In the genomic region with DNA sequence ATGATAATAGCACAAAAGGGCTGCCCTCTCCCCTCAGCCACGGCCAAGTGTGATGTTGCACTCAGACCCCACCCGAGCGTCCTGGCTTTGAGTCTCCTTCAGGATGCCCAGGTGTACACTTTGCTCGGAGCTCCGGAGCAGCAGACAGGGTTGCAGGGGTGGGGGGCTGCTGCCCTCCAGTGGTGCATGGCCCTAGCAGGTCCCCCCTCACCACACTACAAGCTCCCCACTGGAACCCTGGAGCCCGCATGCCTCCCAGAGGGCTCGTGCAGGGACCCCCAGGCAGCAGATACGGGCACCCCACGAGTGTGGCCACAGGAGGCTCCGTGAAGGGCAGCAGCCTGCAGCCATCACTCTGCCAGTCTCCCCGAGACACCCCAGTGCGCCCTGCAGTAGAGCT, we compare ENCODE assay signal across 21 cellular contexts.
DNase-seq lines count a peak whose midpoint lies in the region; ATAC-seq and TF ChIP-seq lines count a peak whose summit lies in the region.
"Had no signal": no experiment of that assay in that cellular context is flagged by ENCODE, and none has a peak within 500 bp of the region (broad histone marks: within the 10 kb centered on the region; RNA-seq: fewer than 3 reads in every experiment).

No MANE protein-coding gene starts in this region.

- no peak overlapping the region for H3K27ac ChIP-seq in heart right ventricle
- H3K27ac ChIP-seq in A673 (ENCODE audit: low read depth, low read length, poor library complexity, severe bottlenecking) = no peak overlapping the region
- H3K27ac ChIP-seq: epithelial cell of prostate, GM23248 had no signal

- ATAC-seq in heart right ventricle (no peak), HG03354 (IDR thresholded peaks at IDR 0.05; ENCODE audit: poor library complexity, severe bottlenecking, unreplicated experiment) (no peak)
- ATAC-seq: stimulated activated naive CD8-positive, alpha-beta T cell treated with anti-CD3 and anti-CD28 coated beads, Interleukin-15, Interleukin-2, amounts not matched to agents 100 U/mL and 50 U/mL, for 24 hours had no signal

- CTCF ChIA-PET in A673 (lab: Charles Lee) = no interaction called here

- no TSS peak for BruUV-seq in A673 (replicated peaks; lab: Mats Ljungman, UMichigan)

- 69 to 74% methylated on average over 12 of the region's 12 CpGs for WGBS in heart right ventricle, 2 donors

- peaks cover 0 to 7% (median 0%) of the 10 kb centered on the region in 7 donors for H3K27me3 ChIP-seq in heart right ventricle
- H3K27me3 ChIP-seq in H7 (ENCODE audit: control insufficient read depth, insufficient read depth, low read length) = no peaks in the 10 kb centered on the region
- peaks cover 42% of the 10 kb centered on the region for H3K27me3 ChIP-seq in A673 (replicated peaks; ENCODE audit: insufficient read depth, low read depth, low read length, poor library complexity)

- TF ChIP-seq CTCF in heart right ventricle (IDR thresholded peaks at IDR 0.05) (no peak), retinal pigment epithelial cell (conservative IDR thresholded peaks at IDR 0.05; ENCODE audit: low read depth, low read length) (peak; percentile 19), A673 (conservative IDR thresholded peaks at IDR 0.05; ENCODE audit: low read depth, low read length) (no peak)

- intact Hi-C loops in cardiac septum (cut with DNase I) = no loop called here
- intact Hi-C loops in heart right ventricle (cut with DNase I) = no loop called here
- intact Hi-C loops in A673 (cut with micrococcal nuclease; ENCODE audit: unreplicated experiment) = no loop called here

- H3K36me3 ChIP-seq in heart right ventricle (no peaks in the 10 kb centered on the region), H7 (replicated peaks; ENCODE audit: control insufficient read depth, insufficient read depth, low read length) (no peaks in the 10 kb centered on the region), A673 (ENCODE audit: insufficient read depth, low read length, poor library complexity, severe bottlenecking) (no peaks in the 10 kb centered on the region)

- H3K4me1 ChIP-seq in heart right ventricle = peaks cover 0 to 11% (median 0%) of the 10 kb centered on the region in 9 donors
- H3K4me1 ChIP-seq in A673 (ENCODE audit: insufficient read depth, low read length, poor library complexity, severe bottlenecking) = no peaks in the 10 kb centered on the region

- DNase-seq in cardiac septum (ENCODE audit: low spot score) (peak; percentile 63), heart right ventricle (no peak), H7 (peak; percentile 84), dermis blood vessel endothelial cell (peak; percentile 16), retinal pigment epithelial cell (ENCODE audit: low read depth) (no peak), A673 (ENCODE audit: low spot score) (no peak)
- DNase-seq in stimulated activated CD4-positive, alpha-beta T cell treated with anti-CD3 and anti-CD28 coated beads, Interleukin-12 subunit alpha, Interleukin-12 subunit beta, amount 100 ng/mL, for 4 hours = no peak
- DNase-seq: activated CD4-positive, alpha-beta T cell treated with anti-CD3 and anti-CD28 coated beads, Interleukin-2, amount 10 ng/mL, durations not matched to agents 7 days and 5 days; activated CD8-positive, alpha-beta memory T cell treated with anti-CD3 and anti-CD28 coated beads, Interleukin-2, amount 50 U/mL, for 48 hours; activated naive CD8-positive, alpha-beta T cell treated with anti-CD3 and anti-CD28 coated beads for 36 hours; CD4-positive, CD25-positive, alpha-beta regulatory T cell; cerebellar nuclear complex; GM23248; kidney; nucleus accumbens; stimulated activated CD4-positive, alpha-beta T cell treated with anti-CD3 and anti-CD28 coated beads, Interleukin-4, amount 100 ng/mL, for 1 hour; stimulated activated naive CD8-positive, alpha-beta T cell treated with anti-CD3 and anti-CD28 coated beads, Interleukin-15, Interleukin-2, amounts not matched to agents 100 U/mL and 50 U/mL, for 24 hours; T-helper 2 cell had no signal

- POLR2A ChIA-PET in A673 (lab: Charles Lee; ENCODE audit: low non-redundant PET) = no interaction called here

- H3K4me3 ChIP-seq in heart right ventricle = no peak overlapping the region
- no peak overlapping the region for H3K4me3 ChIP-seq in H7 (ENCODE audit: insufficient read depth, low read depth, low read length)
- H3K4me3 ChIP-seq in retinal pigment epithelial cell (ENCODE audit: low read length) = no peak overlapping the region
- H3K4me3 ChIP-seq in A673 (ENCODE audit: low read depth, low read length, poor library complexity, severe bottlenecking) = no peak overlapping the region
- H3K4me3 ChIP-seq: GM23248, lung had no signal

- H3K9me3 ChIP-seq in heart right ventricle = peaks cover 0 to 10% (median 0%) of the 10 kb centered on the region in 11 donors
- H3K9me3 ChIP-seq in A673 (ENCODE audit: low read depth, low read length, poor library complexity, severe bottlenecking) = no peaks in the 10 kb centered on the region

Comparison
In these comparisons a context has a peak if more than half of its experiments do, and no peak if none do; other contexts are left out.
1. DNase-seq: peak in cardiac septum (single experiment), H7 (single experiment) and dermis blood vessel endothelial cell (single experiment); none in heart right ventricle (0 of 2), retinal pigment epithelial cell (single experiment), A673 (single experiment) and stimulated activated CD4-positive, alpha-beta T cell treated with anti-CD3 and anti-CD28 coated beads, Interleukin-12 subunit alpha, Interleukin-12 subunit beta, amount 100 ng/mL, for 4 hours (single experiment).